1 cellular context compared by ENCODE assay signal in the genomic region with DNA sequence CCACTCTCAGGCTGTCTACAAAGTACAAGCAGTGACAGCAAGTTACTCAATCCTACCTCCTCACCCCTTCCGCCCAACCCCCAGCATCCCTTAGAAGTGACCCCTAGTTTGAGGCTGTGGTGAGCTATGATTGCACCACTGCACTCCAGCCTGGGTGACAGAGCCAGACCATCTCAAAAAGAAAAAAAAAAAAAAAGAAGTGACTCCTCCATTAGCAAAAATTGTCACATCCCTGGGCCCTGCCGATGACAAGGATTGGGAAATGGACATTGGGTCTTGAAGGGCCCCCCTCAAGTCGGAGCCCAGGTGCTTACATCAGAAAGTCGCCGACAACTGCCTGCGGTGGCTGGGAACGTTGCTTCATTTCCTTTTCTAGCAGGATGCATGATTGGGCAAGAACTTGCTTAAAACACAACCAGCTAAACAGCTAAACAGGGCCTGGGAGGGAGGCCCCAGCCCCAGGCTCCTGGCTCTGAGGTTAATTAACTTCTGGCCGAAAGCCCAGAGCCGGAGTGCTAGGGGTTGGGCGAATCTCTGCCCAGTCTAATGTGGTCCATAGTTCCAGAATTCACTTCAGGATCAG.
TF ChIP-seq lines count a peak whose summit lies in the region.

No MANE protein-coding gene starts in this region.

TF ChIP-seq in HepG2, 621 proteins besides CTCF, POLR2A, EP300 and RAD21 (continued from another document and continues in another):
- TF ChIP-seq IRF9 (CRISPR knock-in tag; IDR thresholded peaks at IDR 0.05; ENCODE audit: borderline replicate concordance) (no peak), HMG20B (CRISPR knock-in tag; conservative IDR thresholded peaks at IDR 0.05) (no peak), GTF2F1 (IDR thresholded peaks at IDR 0.05; ENCODE audit: low read length) (no peak), RARA (CRISPR knock-in tag; IDR thresholded peaks at IDR 0.05) (peak; percentile 48), ZNF850 (CRISPR knock-in tag; conservative IDR thresholded peaks at IDR 0.05) (no peak), ZNF407 (CRISPR knock-in tag; IDR thresholded peaks at IDR 0.05; ENCODE audit: not compliant biosample characterization) (no peak), NFKBIZ (CRISPR knock-in tag; IDR thresholded peaks at IDR 0.05) (no peak), RBM22 (optimal IDR thresholded peaks at IDR 0.05; ENCODE audit: low read length) (no peak), ZNF746 (CRISPR knock-in tag; IDR thresholded peaks at IDR 0.05) (no peak; the same call in 1 of the 2 replicates), HNF4A (CRISPR knock-in tag; IDR thresholded peaks at IDR 0.05) (no peak), ZNF530 (CRISPR knock-in tag; IDR thresholded peaks at IDR 0.05; ENCODE audit: low read depth) (no peak), ZNF138 (CRISPR knock-in tag; IDR thresholded peaks at IDR 0.05; ENCODE audit: low read depth) (no peak), ZNF337 (CRISPR knock-in tag; IDR thresholded peaks at IDR 0.05; ENCODE audit: borderline replicate concordance, low read depth) (no peak), ZBTB38 (CRISPR knock-in tag; IDR thresholded peaks at IDR 0.05) (no peak), ZNF17 (CRISPR knock-in tag; IDR thresholded peaks at IDR 0.05) (no peak), ZBTB49 (CRISPR knock-in tag; IDR thresholded peaks at IDR 0.05; ENCODE audit: borderline replicate concordance) (no peak), ZNF83 (CRISPR knock-in tag; IDR thresholded peaks at IDR 0.05; ENCODE audit: borderline replicate concordance) (no peak), ATF7 (IDR thresholded peaks at IDR 0.05) (no peak), ATF7 (CRISPR knock-in tag; IDR thresholded peaks at IDR 0.05) (0 out of 2 replicates have a peak, but pooled peaks have one; percentile 23), ZNF296 (CRISPR knock-in tag; conservative IDR thresholded peaks at IDR 0.05) (no peak), TARDBP (CRISPR knock-in tag; IDR thresholded peaks at IDR 0.05) (peak; percentile 71), ZNF556 (CRISPR knock-in tag; IDR thresholded peaks at IDR 0.05; ENCODE audit: borderline replicate concordance) (no peak), FIP1L1 (IDR thresholded peaks at IDR 0.05; ENCODE audit: borderline replicate concordance, insufficient read depth, low read depth, low read length) (no peak), ZNF691 (CRISPR knock-in tag; IDR thresholded peaks at IDR 0.05; ENCODE audit: borderline replicate concordance, low read depth) (no peak), ELF4 (CRISPR knock-in tag; IDR thresholded peaks at IDR 0.05; ENCODE audit: borderline replicate concordance) (no peak), ZNF713 (CRISPR knock-in tag; IDR thresholded peaks at IDR 0.05) (no peak), RAD51 (IDR thresholded peaks at IDR 0.05; ENCODE audit: borderline replicate concordance) (no peak), MEF2D (CRISPR knock-in tag; IDR thresholded peaks at IDR 0.05) (no peak), ZNF513 (CRISPR knock-in tag; conservative IDR thresholded peaks at IDR 0.05) (no peak), MYC (CRISPR knock-in tag; IDR thresholded peaks at IDR 0.05; ENCODE audit: borderline replicate concordance) (peak; percentile 45; the same call in 1 of the 2 replicates), YEATS2 (CRISPR knock-in tag; IDR thresholded peaks at IDR 0.05; ENCODE audit: borderline replicate concordance) (no peak), STAT5B (CRISPR knock-in tag; IDR thresholded peaks at IDR 0.05) (no peak), ZNF761 (CRISPR knock-in tag; conservative IDR thresholded peaks at IDR 0.05) (no peak), NFE2L1 (CRISPR knock-in tag; IDR thresholded peaks at IDR 0.05; ENCODE audit: borderline replicate concordance) (no peak), ZC3H4 (CRISPR knock-in tag; IDR thresholded peaks at IDR 0.05; ENCODE audit: borderline replicate concordance) (no peak), ZBTB39 (CRISPR knock-in tag; IDR thresholded peaks at IDR 0.05) (no peak), RCOR2 (CRISPR knock-in tag; IDR thresholded peaks at IDR 0.05) (0 out of 2 replicates have a peak, but pooled peaks have one; percentile 31), ZBTB20 (CRISPR knock-in tag; IDR thresholded peaks at IDR 0.05; ENCODE audit: borderline replicate concordance, low read depth) (no peak), ZNF101 (CRISPR knock-in tag; IDR thresholded peaks at IDR 0.05; ENCODE audit: borderline replicate concordance, low read depth) (no peak)
- TF ChIP-seq, protein P1, sequence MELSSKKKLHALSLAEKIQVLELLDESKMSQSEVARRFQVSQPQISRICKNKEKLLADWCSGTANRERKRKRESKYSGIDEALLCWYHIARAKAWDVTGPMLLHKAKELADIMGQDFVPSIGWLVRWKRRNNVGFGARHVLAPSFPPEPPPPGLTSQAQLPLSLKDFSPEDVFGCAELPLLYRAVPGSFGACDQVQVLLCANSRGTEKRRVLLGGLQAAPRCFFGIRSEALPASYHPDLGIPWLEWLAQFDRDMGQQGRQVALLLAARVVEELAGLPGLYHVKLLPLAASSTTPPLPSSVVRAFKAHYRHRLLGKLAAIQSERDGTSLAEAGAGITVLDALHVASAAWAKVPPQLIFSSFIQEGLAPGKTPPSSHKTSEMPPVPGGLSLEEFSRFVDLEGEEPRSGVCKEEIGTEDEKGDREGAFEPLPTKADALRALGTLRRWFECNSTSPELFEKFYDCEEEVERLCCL (CRISPR knock-in tag; IDR thresholded peaks at IDR 0.05; ENCODE audit: borderline replicate concordance), result no peak
- TF ChIP-seq, protein P2, sequence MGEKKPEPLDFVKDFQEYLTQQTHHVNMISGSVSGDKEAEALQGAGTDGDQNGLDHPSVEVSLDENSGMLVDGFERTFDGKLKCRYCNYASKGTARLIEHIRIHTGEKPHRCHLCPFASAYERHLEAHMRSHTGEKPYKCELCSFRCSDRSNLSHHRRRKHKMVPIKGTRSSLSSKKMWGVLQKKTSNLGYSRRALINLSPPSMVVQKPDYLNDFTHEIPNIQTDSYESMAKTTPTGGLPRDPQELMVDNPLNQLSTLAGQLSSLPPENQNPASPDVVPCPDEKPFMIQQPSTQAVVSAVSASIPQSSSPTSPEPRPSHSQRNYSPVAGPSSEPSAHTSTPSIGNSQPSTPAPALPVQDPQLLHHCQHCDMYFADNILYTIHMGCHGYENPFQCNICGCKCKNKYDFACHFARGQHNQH (CRISPR knock-in tag; IDR thresholded peaks at IDR 0.05), result peak; percentile 36; the same call in 1 of the 2 replicates
